In the genomic region with DNA sequence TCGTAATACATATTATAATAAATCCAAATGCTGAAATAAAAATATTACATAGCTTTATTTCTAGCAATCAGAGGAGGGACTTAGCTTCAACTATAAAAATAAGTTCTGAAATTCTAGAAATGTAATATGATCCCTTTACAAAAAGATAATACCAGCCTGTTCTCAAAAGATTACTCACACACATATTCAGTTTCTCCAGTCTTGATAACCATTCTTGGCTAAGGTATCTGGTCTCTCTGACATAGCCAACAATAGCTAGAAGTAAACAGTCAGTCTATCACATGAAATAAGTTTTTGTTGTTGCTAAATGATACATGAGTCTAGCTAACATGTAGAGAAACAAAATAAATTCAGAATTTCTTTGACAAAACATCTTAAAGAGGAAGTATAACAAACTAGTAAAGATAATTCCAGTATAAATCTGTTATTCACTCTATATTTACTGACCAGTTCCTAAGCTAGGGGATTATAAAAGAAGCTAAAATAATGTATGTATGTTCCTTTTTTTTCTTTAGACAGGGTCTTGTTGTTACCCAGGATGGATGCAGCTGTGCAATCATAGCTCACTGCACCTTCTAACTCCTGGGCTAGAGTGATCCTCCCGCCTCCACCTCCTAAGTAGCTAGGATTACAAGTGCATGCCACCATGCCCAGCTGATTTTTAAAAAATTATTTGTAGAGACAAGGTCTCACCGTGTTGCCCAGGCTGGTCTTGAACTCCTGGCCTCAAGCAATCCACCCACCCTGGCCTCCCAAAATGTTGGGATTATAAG, we compare ENCODE assay signal across 1 cellular context.
TF ChIP-seq lines count a peak whose summit lies in the region.

No MANE protein-coding gene starts in this region.

TF ChIP-seq in IMR-90, 13 proteins besides CTCF, POLR2A, EP300 and RAD21 (continued from another document):
- TF ChIP-seq, protein P1, sequence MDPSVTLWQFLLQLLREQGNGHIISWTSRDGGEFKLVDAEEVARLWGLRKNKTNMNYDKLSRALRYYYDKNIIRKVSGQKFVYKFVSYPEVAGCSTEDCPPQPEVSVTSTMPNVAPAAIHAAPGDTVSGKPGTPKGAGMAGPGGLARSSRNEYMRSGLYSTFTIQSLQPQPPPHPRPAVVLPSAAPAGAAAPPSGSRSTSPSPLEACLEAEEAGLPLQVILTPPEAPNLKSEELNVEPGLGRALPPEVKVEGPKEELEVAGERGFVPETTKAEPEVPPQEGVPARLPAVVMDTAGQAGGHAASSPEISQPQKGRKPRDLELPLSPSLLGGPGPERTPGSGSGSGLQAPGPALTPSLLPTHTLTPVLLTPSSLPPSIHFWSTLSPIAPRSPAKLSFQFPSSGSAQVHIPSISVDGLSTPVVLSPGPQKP (IDR thresholded peaks at IDR 0.05; ENCODE audit: borderline replicate concordance, low read depth, low read length): no peak
- no peak for TF ChIP-seq MAFK (IDR thresholded peaks at IDR 0.05; ENCODE audit: low read depth, low read length)
- TF ChIP-seq NFE2L2 (IDR thresholded peaks at IDR 0.05; ENCODE audit: low read depth, low read length): no peak
- no peak for TF ChIP-seq CEBPB (IDR thresholded peaks at IDR 0.05; ENCODE audit: low read depth, low read length)
- no peak for TF ChIP-seq RFX5 (IDR thresholded peaks at IDR 0.05; ENCODE audit: low read depth, low read length)
- no peak for TF ChIP-seq MAZ (IDR thresholded peaks at IDR 0.05; ENCODE audit: borderline replicate concordance, low read depth, low read length)
- TF ChIP-seq CHD1 (IDR thresholded peaks at IDR 0.05; ENCODE audit: low read depth, low read length): no peak
